ENCODE assay signal across 25 cellular contexts in the genomic region with DNA sequence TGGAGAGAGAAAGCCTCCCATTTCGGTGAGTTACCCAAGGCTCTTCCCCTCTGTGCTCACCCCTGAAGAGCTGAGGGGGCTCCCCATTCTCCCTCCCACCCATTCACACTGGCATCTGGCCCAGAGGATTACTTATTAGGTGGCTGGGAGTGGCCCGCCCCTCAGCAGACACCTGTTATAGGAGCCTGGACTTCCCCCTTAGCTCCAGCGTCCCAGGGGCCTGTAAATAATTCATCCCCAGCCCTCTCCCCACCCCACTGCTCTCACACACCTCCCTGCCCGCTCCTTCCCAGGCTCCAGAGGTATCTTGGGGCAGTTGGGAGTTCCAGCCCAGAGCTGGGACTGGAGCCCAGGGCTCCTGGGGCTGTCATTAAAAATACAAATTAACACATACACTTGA. TPM values are rescaled to one million over a fixed set of nuclear protein-coding genes. Genes with fewer than 3 reads are reported as not detected.
A peak's percentile ranks its signal among the peaks of the same experiment; 100 is the strongest.
DNase-seq lines count a peak whose midpoint lies in the region; ATAC-seq, FAIRE-seq and TF ChIP-seq lines count a peak whose summit lies in the region.
"Had no signal": no experiment of that assay in that cellular context is flagged by ENCODE, and none has a peak within 500 bp of the region (broad histone marks: within the 10 kb centered on the region; RNA-seq: fewer than 3 reads in every experiment).

No MANE protein-coding gene starts in this region.

- peak; percentile 61 for ATAC-seq in HG02981 (IDR thresholded peaks at IDR 0.05; ENCODE audit: unreplicated experiment)
- ATAC-seq: gastroesophageal sphincter; K562; SK-N-SH treated with all-trans-retinoic acid at 6 μM for 48 hours; stimulated activated naive B cell treated with anti-CD40 and anti-IgM and Interleukin-4, amounts not matched to agents 10 μg/mL and 1 μg/mL and 100 μg/mL, for 72 hours had no signal

- H3K18ac ChIP-seq in H1 (ENCODE audit: extremely low read depth, low read length), result no peak overlapping the region

- no peak for TF ChIP-seq RAD21 in H1 (IDR thresholded peaks at IDR 0.05 in 1 of 2, conservative IDR thresholded peaks at IDR 0.05 in 1 of 2; ENCODE audit: low read depth in 2 of 2, low read length in 2 of 2)

- no peaks in the 10 kb centered on the region for H4K20me1 ChIP-seq in H1 (replicated peaks in 1 of 2; ENCODE audit: control insufficient read depth in 1 of 2, insufficient read depth in 2 of 2, low read length in 2 of 2)

- in situ Hi-C loops in transverse colon (cut with MboI; ENCODE audit: low pct_ligation_motif_present in 1 of 4, low pct_unique_long_range_greater_than_20kb in 1 of 4, low sequenced_read_pairs in 3 of 4), result no loop called here

- H4K8ac ChIP-seq in H1 (ENCODE audit: extremely low read depth, insufficient read depth, low read length), result peak overlapping the region; percentile 1; the same call in 1 of the 2 replicates

- intact Hi-C loops in transverse colon (cut with DNase I; ENCODE audit: low total_unique reads), result no loop called here

- H4K91ac ChIP-seq in H1 (replicated peaks; ENCODE audit: insufficient read length, low read length), result no peak overlapping the region

- H2BK15ac ChIP-seq in H1 (ENCODE audit: low read length), result no peak overlapping the region

- H3K36me3 ChIP-seq in H1 (ENCODE audit: control insufficient read depth in 2 of 4, insufficient read depth in 4 of 4, low read length in 3 of 4), result no peaks in the 10 kb centered on the region
- no peaks in the 10 kb centered on the region for H3K36me3 ChIP-seq in transverse colon
- H3K36me3 ChIP-seq: esophagus muscularis mucosa, gastroesophageal sphincter, MG63 had no signal

- H2AK5ac ChIP-seq in H1 (ENCODE audit: low read depth, low read length), result no peak overlapping the region

- no peak overlapping the region for H4K5ac ChIP-seq in H1 (ENCODE audit: insufficient read length, low read depth, low read length)

- 68% methylated on average over 2 of the region's 4 CpGs; no CpG with 5 or more reads in 1 of the 2 experiments for WGBS in H1 (ENCODE audit: extremely low coverage in 1 of 2, insufficient coverage in 1 of 2, insufficient read length in 1 of 2, insufficient replicate concordance in 2 of 2, low coverage in 1 of 2, low lambda C conversion rate in 2 of 2, missing lambda C conversion rate in 1 of 2), 2 experiments
- 46% methylated on average over 4 of the region's 4 CpGs; no CpG with 5 or more reads in 1 of the 2 donors for WGBS in transverse colon (ENCODE audit: low coverage in 1 of 2), 2 donors

- no peak overlapping the region for H2BK5ac ChIP-seq in H1 (ENCODE audit: low read depth, low read length)

- H3K4me1 ChIP-seq in H1 (replicated peaks in 1 of 4; ENCODE audit: control insufficient read depth in 3 of 4, insufficient read depth in 4 of 4, low read length in 3 of 4), result no peaks in the 10 kb centered on the region; a peak in 1 of 7 replicates
- peaks cover 50 to 96% (median 80%) of the 10 kb centered on the region in 4 donors for H3K4me1 ChIP-seq in transverse colon

- POLR2A ChIA-PET in H1 (lab: Charles Lee; ENCODE audit: partially characterized antibody), result interaction anchor here (1.3 kb wide), 1 partner anchor 29 kb away, joined by 4 read pairs; no protein-coding TSS in a partner anchor

- TF ChIP-seq EP300 in H1 (IDR thresholded peaks at IDR 0.05; ENCODE audit: borderline replicate concordance in 1 of 2, low read depth in 2 of 2, low read length in 2 of 2) (no peak), transverse colon (IDR thresholded peaks at IDR 0.05; ENCODE audit: low read depth) (no peak)

- no peaks in the 10 kb centered on the region for H3K9me3 ChIP-seq in H1 (ENCODE audit: insufficient read depth in 2 of 2, low read depth in 1 of 2, low read length in 1 of 2)
- H3K9me3 ChIP-seq in transverse colon, result no peaks in the 10 kb centered on the region
- H3K9me3 ChIP-seq: esophagus muscularis mucosa, gastroesophageal sphincter, testis had no signal

- CTCF ChIA-PET in H1 (lab: Charles Lee; ENCODE audit: partially characterized antibody), result interaction anchor here (1.6 to 17.8 kb wide), 6 partner anchors 9 to 52 kb away, joined by 6 to 406 read pairs (median 158); a partner anchor contains a TSS

- H2BK120ac ChIP-seq in H1 (replicated peaks; ENCODE audit: low read depth, low read length), result no peak overlapping the region

- DNase-seq in GM20000 (ENCODE audit: low spot score), result peak; percentile 61
- DNase-seq in H1 (ENCODE audit: low read depth in 1 of 2, low spot score in 2 of 2), result no peak
- DNase-seq in transverse colon, result peak; percentile 66
- no peak for DNase-seq in HTR-8/SVneo (ENCODE audit: insufficient read length, low spot score)
- no peak for DNase-seq in substantia nigra (lab: John Stamatoyannopoulos, UW)
- no peak for DNase-seq in UCSD-AML1 (lab: John Stamatoyannopoulos, UW; ENCODE audit: unreplicated experiment)
- DNase-seq: activated B cell treated with CpG ODN at 0.5 μM for 24 hours; activated CD4-positive, alpha-beta memory T cell treated with anti-CD3 and anti-CD28 coated beads, Interleukin-2, amount 10 ng/mL, durations not matched to agents 7 days and 5 days; activated effector memory CD4-positive, alpha-beta T cell treated with anti-CD3 and anti-CD28 coated beads, Interleukin-2, amount 50 U/mL, for 16 hours; CD4-positive, alpha-beta memory T cell; GF-D8; MG63; NCI-H1436; NCI-H524 treated with DMSO at 0.1 percent for 48 hours; stimulated activated naive B cell treated with anti-CD40 and anti-IgM and Interleukin-4, amounts not matched to agents 10 μg/mL and 1 μg/mL and 100 μg/mL, for 72 hours; testis had no signal

- no peaks in the 10 kb centered on the region for H3K23me2 ChIP-seq in H1 (ENCODE audit: low read depth, low read length)

- no peak overlapping the region for H3K9ac ChIP-seq in H1 (replicated peaks in 1 of 4; ENCODE audit: extremely low read depth in 1 of 4, low read depth in 3 of 4, low read length in 3 of 4)

- no peak overlapping the region for H3K56ac ChIP-seq in H1 (replicated peaks; ENCODE audit: insufficient read length, low read depth, low read length)

- no peak overlapping the region for H3K4ac ChIP-seq in H1 (replicated peaks; ENCODE audit: insufficient read length, low read depth, low read length)

- H2AFZ ChIP-seq in H1 (ENCODE audit: low read length), result no peak overlapping the region

- TF ChIP-seq POLR2A in H1 (IDR thresholded peaks at IDR 0.05; ENCODE audit: control extremely low read depth in 1 of 2, low read depth in 2 of 2, low read length in 2 of 2) (no peak), transverse colon (IDR thresholded peaks at IDR 0.05) (no peak)

- H3K14ac ChIP-seq in H1 (ENCODE audit: insufficient read length), result no peak overlapping the region

- H3K27me3 ChIP-seq in H1 (replicated peaks in 1 of 4; ENCODE audit: control insufficient read depth in 3 of 4, extremely low read depth in 1 of 4, insufficient read depth in 3 of 4, low read length in 3 of 4) (peaks cover 0 to 8% (median 4%) of the 10 kb centered on the region in 4 experiments; a peak in 4 of 7 replicates), transverse colon (no peaks in the 10 kb centered on the region)
- H3K27me3 ChIP-seq: esophagus muscularis mucosa, gastroesophageal sphincter, MG63, testis had no signal

- H2BK20ac ChIP-seq in H1 (ENCODE audit: low read length), result no peak overlapping the region

- no peaks in the 10 kb centered on the region for H3K79me2 ChIP-seq in H1 (ENCODE audit: control insufficient read depth in 1 of 2, insufficient read depth in 2 of 2, low read length in 2 of 2)

- H3K27ac ChIP-seq in H1 (ENCODE audit: low read depth, low read length), result no peak overlapping the region
- peak overlapping the region; percentile 85 to 88 (median 87) for H3K27ac ChIP-seq in transverse colon
- H3K27ac ChIP-seq in substantia nigra (ENCODE audit: low read depth, low read length, poor library complexity, severe bottlenecking), result no peak overlapping the region
- H3K27ac ChIP-seq: esophagus muscularis mucosa had no signal

- H3K4me3 ChIP-seq in H1 (ENCODE audit: extremely low read depth in 1 of 4, insufficient read depth in 2 of 4, low read depth in 3 of 4, low read length in 4 of 4), result no peak overlapping the region
- H3K4me3 ChIP-seq in transverse colon, result no peak overlapping the region
- H3K4me3 ChIP-seq: esophagus muscularis mucosa, gastroesophageal sphincter, K562, MG63, smooth muscle cell, testis had no signal

- H2BK12ac ChIP-seq in H1 (ENCODE audit: low read depth, low read length), result no peak overlapping the region

- FAIRE-seq in H1 (lab: Jason Lieb, UNC), result no peak
- no peak for FAIRE-seq in HTR-8/SVneo (lab: Jason Lieb, UNC)
- FAIRE-seq: K562, keratinocyte had no signal

- H3K79me1 ChIP-seq in H1 (ENCODE audit: low read depth, low read length), result no peaks in the 10 kb centered on the region; the same call in 1 of the 2 replicates

- no peak overlapping the region for H3K23ac ChIP-seq in H1 (ENCODE audit: insufficient read length)

- no peak overlapping the region for H3K4me2 ChIP-seq in H1 (ENCODE audit: insufficient read depth in 1 of 2, low read depth in 2 of 2, low read length in 2 of 2)
- H3K4me2 ChIP-seq: smooth muscle cell had no signal

- TF ChIP-seq CTCF in GM20000 (IDR thresholded peaks at IDR 0.05; ENCODE audit: extremely low read depth, missing control alignments) (no peak), H1 (IDR thresholded peaks at IDR 0.05; ENCODE audit: control extremely low read depth in 1 of 3, insufficient read depth in 1 of 3, low read depth in 1 of 3, low read length in 3 of 3) (no peak), transverse colon (IDR thresholded peaks at IDR 0.05) (no peak)

RNA-seq across cellular contexts. Expression of a gene that starts 11.6 kb away (rescaled TPM):
- total RNA-seq in H1 (2021; fragmentation: NEBNext Ultra II Directional; extraction: Animal tissue kit (Norgen Biotek cat#: 25700)), result 0.07 TPM in 1 of 2 replicates, not detected in the other
- 0.02 and 0.12 TPM in 2 replicates for polyA plus RNA-seq in H1 (2011; rRNA removed)
- 0.04 TPM for polyA plus RNA-seq in H1 (2011; cell fraction: cytosol; rRNA removed)
- polyA plus RNA-seq in H1 (2011; cell fraction: nucleus; rRNA removed), result 0.58 TPM
- 0.09 to 0.13 TPM (median 0.11 TPM) in 3 of 4 replicates, not detected in the other for polyA plus RNA-seq in H1 (2012, experiment 1 of 2)
- not detected for polyA plus RNA-seq in H1 (2012, experiment 2 of 2)
- polyA plus RNA-seq in H1 (2013, experiment 1 of 2), result 0.06 TPM
- 0.06 TPM for polyA plus RNA-seq in H1 (2013, experiment 2 of 2)
- 0.41 TPM in 1 of 2 replicates, not detected in the other for polyA minus RNA-seq in H1 (2011; rRNA and poly(A)+ RNA removed)
- polyA minus RNA-seq in H1 (2011; cell fraction: cytosol; rRNA and poly(A)+ RNA removed), result not detected
- polyA minus RNA-seq in H1 (2011; cell fraction: nucleus; rRNA and poly(A)+ RNA removed), result not detected
- total RNA-seq in transverse colon, result 10 to 100 TPM; 19.5 to 67.7 (median 21.3) TPM
- total RNA-seq: activated B cell treated with CpG ODN at 0.5 μM for 24 hours; activated CD4-positive, alpha-beta memory T cell treated with anti-CD3 and anti-CD28 coated beads, Interleukin-2, amount 10 ng/mL, durations not matched to agents 7 days and 5 days; CD4-positive, alpha-beta memory T cell; chondrocyte; esophagus muscularis mucosa; gastroesophageal sphincter; K562; lung microvascular endothelial cell; smooth muscle cell had no signal
- polyA plus RNA-seq: CD4-positive, alpha-beta memory T cell; K562; keratinocyte had no signal

RNA-seq across cellular contexts. Expression of a gene that starts 11.7 kb away (rescaled TPM):
- total RNA-seq in H1 (2021; fragmentation: NEBNext Ultra II Directional; extraction: Animal tissue kit (Norgen Biotek cat#: 25700)), result not detected in 2 replicates
- 0.06 TPM in 1 of 2 replicates, not detected in the other for polyA plus RNA-seq in H1 (2011; rRNA removed)
- not detected for polyA plus RNA-seq in H1 (2011; cell fraction: cytosol; rRNA removed)
- not detected for polyA plus RNA-seq in H1 (2011; cell fraction: nucleus; rRNA removed)
- polyA plus RNA-seq in H1 (2012, experiment 1 of 2), result not detected in 4 replicates
- polyA plus RNA-seq in H1 (2012, experiment 2 of 2), result 0.13 TPM
- 0.06 TPM for polyA plus RNA-seq in H1 (2013, experiment 1 of 2)
- polyA plus RNA-seq in H1 (2013, experiment 2 of 2), result 0.04 TPM
- not detected in 2 replicates for polyA minus RNA-seq in H1 (2011; rRNA and poly(A)+ RNA removed)
- polyA minus RNA-seq in H1 (2011; cell fraction: cytosol; rRNA and poly(A)+ RNA removed), result not detected
- polyA minus RNA-seq in H1 (2011; cell fraction: nucleus; rRNA and poly(A)+ RNA removed), result not detected
- total RNA-seq in transverse colon, result 100 to 1,000 TPM; 249 to 540 (median 360) TPM
- total RNA-seq: activated B cell treated with CpG ODN at 0.5 μM for 24 hours; activated CD4-positive, alpha-beta memory T cell treated with anti-CD3 and anti-CD28 coated beads, Interleukin-2, amount 10 ng/mL, durations not matched to agents 7 days and 5 days; CD4-positive, alpha-beta memory T cell; gastroesophageal sphincter; lung microvascular endothelial cell had no signal
- polyA plus RNA-seq: CD4-positive, alpha-beta memory T cell; keratinocyte had no signal

RNA-seq across cellular contexts. Expression of a gene that starts 22.6 kb away (rescaled TPM):
- total RNA-seq in H1 (2021; fragmentation: NEBNext Ultra II Directional; extraction: Animal tissue kit (Norgen Biotek cat#: 25700)), result 13.7 and 15.9 TPM in 2 replicates
- polyA plus RNA-seq in H1 (2011; rRNA removed), result 4.2 and 5.9 TPM in 2 replicates
- polyA plus RNA-seq in H1 (2011; cell fraction: cytosol; rRNA removed), result 3.6 TPM
- polyA plus RNA-seq in H1 (2011; cell fraction: nucleus; rRNA removed), result 12.1 TPM
- 4.0 to 5.6 TPM (median 5.0 TPM) in 4 replicates for polyA plus RNA-seq in H1 (2012, experiment 1 of 2)
- 3.9 TPM for polyA plus RNA-seq in H1 (2012, experiment 2 of 2)
- polyA plus RNA-seq in H1 (2013, experiment 1 of 2), result 14.2 TPM
- polyA plus RNA-seq in H1 (2013, experiment 2 of 2), result 15.0 TPM
- polyA minus RNA-seq in H1 (2011; rRNA and poly(A)+ RNA removed), result 15.1 and 15.7 TPM in 2 replicates
- polyA minus RNA-seq in H1 (2011; cell fraction: cytosol; rRNA and poly(A)+ RNA removed), result 6.9 TPM
- polyA minus RNA-seq in H1 (2011; cell fraction: nucleus; rRNA and poly(A)+ RNA removed), result 21.7 TPM
- 10 to 100 TPM; 20.2 to 56.3 (median 28.3) TPM for total RNA-seq in transverse colon
- total RNA-seq: CD4-positive, alpha-beta memory T cell had no signal
- polyA plus RNA-seq: CD4-positive, alpha-beta memory T cell had no signal

Comparison
In these comparisons a context has a peak if more than half of its experiments do, and no peak if none do; other contexts are left out.
1. DNase-seq: peak in GM20000 (single experiment) and transverse colon (single experiment); none in H1 (0 of 2), HTR-8/SVneo (single experiment), substantia nigra (0 of 49) and UCSD-AML1 (single experiment).
2. H3K27ac ChIP-seq: peak in transverse colon (4 of 4); none in H1 (single experiment) and substantia nigra (single experiment).
3. RNA of a gene that starts 11.6 kb away (total RNA-seq): 19.5 to 67.7 TPM in transverse colon; 0.07 TPM in H1; every median in the first group is over 10 times any median in the second.
4. RNA of a gene that starts 11.7 kb away (total RNA-seq): 249 to 540 TPM in transverse colon; not detected in H1; every median in the first group is over 100 times any median in the second.